1 cellular context compared by ENCODE assay signal in the genomic region with DNA sequence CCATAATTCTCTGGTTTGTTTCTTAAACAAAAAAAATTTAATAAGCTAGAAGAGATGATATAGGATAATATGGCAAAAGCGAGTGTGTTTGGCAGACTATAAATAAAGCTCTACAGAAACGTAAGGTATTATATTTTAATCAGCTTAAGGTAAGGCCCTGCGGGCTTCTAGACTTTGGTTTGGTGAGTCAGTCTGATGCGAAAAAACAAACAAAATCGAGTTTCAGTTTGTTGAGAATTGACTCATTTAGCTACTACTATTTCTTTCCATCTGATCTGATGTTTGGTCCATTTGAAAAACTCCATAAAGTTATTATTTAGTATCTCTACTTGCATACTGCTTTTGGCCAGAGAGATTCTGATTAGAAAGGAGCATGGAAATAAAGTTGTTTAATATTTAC.
TF ChIP-seq lines count a peak whose summit lies in the region.

No MANE protein-coding gene starts in this region.

TF ChIP-seq in SK-N-SH treated with all-trans-retinoic acid at 6 μM for 48 hours, 23 proteins besides CTCF, POLR2A, EP300 and RAD21 (continued from another document):
- no peak for TF ChIP-seq ESRRG (CRISPR knock-in tag; IDR thresholded peaks at IDR 0.05)
- TF ChIP-seq PPARA (CRISPR knock-in tag; IDR thresholded peaks at IDR 0.05; ENCODE audit: borderline replicate concordance), result no peak
- no peak for TF ChIP-seq RARB (CRISPR knock-in tag; IDR thresholded peaks at IDR 0.05)
- TF ChIP-seq OSR1 (CRISPR knock-in tag; IDR thresholded peaks at IDR 0.05), result no peak
- TF ChIP-seq ZFP30 (CRISPR knock-in tag; IDR thresholded peaks at IDR 0.05), result no peak
